19 cellular contexts compared by ENCODE assay signal in genomic region chr17:43428524-43428923, GRCh38. TPM values are rescaled to one million over a fixed set of nuclear protein-coding genes. Genes with fewer than 3 reads are reported as not detected.
DNase-seq lines count a peak whose midpoint lies in the region; ATAC-seq and TF ChIP-seq lines count a peak whose summit lies in the region.
"Had no signal": no experiment of that assay in that cellular context is flagged by ENCODE, and none has a peak within 500 bp of the region (broad histone marks: within the 10 kb centered on the region; RNA-seq: fewer than 3 reads in every experiment).

No MANE protein-coding gene starts in this region.

- no peak overlapping the region for H3K18ac ChIP-seq in IMR-90 (ENCODE audit: low read depth, low read length)

- H4K5ac ChIP-seq in IMR-90 (ENCODE audit: low read depth, low read length): no peak overlapping the region

- TF ChIP-seq CTCF in Calu3 (IDR thresholded peaks at IDR 0.05; ENCODE audit: unreplicated experiment) (peak; percentile 14), IMR-90 (conservative IDR thresholded peaks at IDR 0.05; ENCODE audit: low read depth, low read length) (peak; percentile 27), endodermal cell (conservative IDR thresholded peaks at IDR 0.05) (peak; percentile 66), mesothelial cell of epicardium (IDR thresholded peaks at IDR 0.05; ENCODE audit: unreplicated experiment) (no peak)

- intact Hi-C loops in Calu3 (cut with micrococcal nuclease; ENCODE audit: unreplicated experiment): no loop called here
- intact Hi-C loops in IMR-90 (cut with micrococcal nuclease): loop anchor here (1.0 to 5.0 kb wide), 2 partner anchors 34 to 49 kb away; no protein-coding TSS in a partner anchor
- intact Hi-C loops in posterior vena cava (cut with DNase I): no loop called here

- H3K9me3 Mint-ChIP-seq in Calu3 (ENCODE audit: low read depth, unreplicated experiment) (no peaks in the 10 kb centered on the region), endodermal cell (no peaks in the 10 kb centered on the region), mesothelial cell of epicardium (no peaks in the 10 kb centered on the region)
- H3K9me3 Mint-ChIP-seq: activated naive CD8-positive, alpha-beta T cell treated with anti-CD3 and anti-CD28 coated beads, Interleukin-2, amount 10 ng/mL, durations not matched to agents 7 days and 5 days had no signal

- no peak for DNase-seq in Calu3
- DNase-seq in IMR-90: no peak
- DNase-seq in endodermal cell: no peak
- DNase-seq in posterior vena cava (ENCODE audit: low spot score): peak; percentile 42
- DNase-seq in NCI-H2227 (lab: John Stamatoyannopoulos, UW; ENCODE audit: unreplicated experiment): no peak
- DNase-seq in mesothelial cell of epicardium (ENCODE audit: low spot score in 2 of 2, unreplicated experiment in 2 of 2): no peak
- DNase-seq: activated CD4-positive, CD25-positive, alpha-beta regulatory T cell treated with anti-CD3 and anti-CD28 coated beads, Interleukin-2, amount 50 U/mL, for 72 hours; activated naive CD8-positive, alpha-beta T cell treated with anti-CD3 and anti-CD28 coated beads, Interleukin-2, amount 10 ng/mL, durations not matched to agents 7 days and 5 days; left cardiac atrium; midbrain; NCI-H1694 treated with DMSO at 0.1 percent for 48 hours; SHP77; stimulated activated CD4-positive, alpha-beta T cell treated with anti-CD3 and anti-CD28 coated beads, Interleukin-4, amount 100 ng/mL, for 4 hours; stimulated activated CD8-positive, alpha-beta memory T cell treated with anti-CD3 and anti-CD28 coated beads, Interleukin-4, amount 100 ng/mL, for 48 hours; T-helper 2 cell had no signal

- H3K4me1 ChIP-seq in IMR-90 (ENCODE audit: control insufficient read depth, insufficient read depth, low read length) (peaks cover 7% of the 10 kb centered on the region), endodermal cell (ENCODE audit: control insufficient read depth, insufficient read depth, low read length) (peaks cover 3% of the 10 kb centered on the region)
- H3K4me1 ChIP-seq: breast epithelium had no signal

- no peak overlapping the region for H2AK5ac ChIP-seq in IMR-90 (ENCODE audit: low read depth, low read length)

- ATAC-seq in IMR-90 (ENCODE audit: low read depth): no peak
- ATAC-seq in GM19023 (IDR thresholded peaks at IDR 0.05; ENCODE audit: unreplicated experiment): no peak
- ATAC-seq in HG03469 (IDR thresholded peaks at IDR 0.05; ENCODE audit: unreplicated experiment): no peak
- ATAC-seq: left cardiac atrium had no signal

- no peak overlapping the region for H3K14ac ChIP-seq in IMR-90 (replicated peaks; ENCODE audit: low read depth, low read length)

- H2AFZ ChIP-seq in IMR-90 (replicated peaks; ENCODE audit: low read length, poor library complexity): no peak overlapping the region

- H3K27ac Mint-ChIP-seq in Calu3 (ENCODE audit: unreplicated experiment): no peak overlapping the region
- H3K27ac Mint-ChIP-seq in endodermal cell: no peak overlapping the region
- no peak overlapping the region for H3K27ac Mint-ChIP-seq in mesothelial cell of epicardium
- H3K27ac Mint-ChIP-seq: activated naive CD8-positive, alpha-beta T cell treated with anti-CD3 and anti-CD28 coated beads, Interleukin-2, amount 10 ng/mL, durations not matched to agents 7 days and 5 days; B cell had no signal

- WGBS in IMR-90 (ENCODE audit: extremely low coverage in 2 of 2, insufficient read length in 1 of 2), 2 experiments: no CpG with 5 or more reads among the region's 5 CpGs
- WGBS in endodermal cell (ENCODE audit: insufficient coverage in 1 of 2, insufficient read length in 1 of 2), 2 experiments: 82 to 92% methylated on average over 4 to 5 of the region's 5 CpGs

- peak; percentile 29; the same call in 1 of the 2 replicates for TF ChIP-seq RAD21 in IMR-90 (IDR thresholded peaks at IDR 0.05; ENCODE audit: low read length)

- H4K8ac ChIP-seq in IMR-90 (ENCODE audit: low read depth in 2 of 2, low read length in 2 of 2): no peak overlapping the region

- H2BK20ac ChIP-seq in IMR-90 (ENCODE audit: low read depth, low read length): no peak overlapping the region

- peaks cover 7% of the 10 kb centered on the region for H3K27me3 ChIP-seq in IMR-90 (ENCODE audit: control insufficient read depth, insufficient read depth, low read length)
- no peaks in the 10 kb centered on the region for H3K27me3 ChIP-seq in endodermal cell (ENCODE audit: control insufficient read depth, insufficient read depth, low read length, poor library complexity, severe bottlenecking)
- H3K27me3 ChIP-seq: breast epithelium had no signal

- no peaks in the 10 kb centered on the region for H4K20me1 ChIP-seq in IMR-90 (ENCODE audit: insufficient read depth, low read length)

- H3K79me1 ChIP-seq in IMR-90 (ENCODE audit: low read depth in 1 of 2, low read length in 2 of 2): no peaks in the 10 kb centered on the region

- peaks cover 4% of the 10 kb centered on the region for H3K36me3 Mint-ChIP-seq in Calu3 (ENCODE audit: insufficient read depth, unreplicated experiment)
- no peaks in the 10 kb centered on the region for H3K36me3 Mint-ChIP-seq in endodermal cell (ENCODE audit: low read depth)
- H3K36me3 Mint-ChIP-seq in mesothelial cell of epicardium: no peaks in the 10 kb centered on the region
- H3K36me3 Mint-ChIP-seq: activated naive CD8-positive, alpha-beta T cell treated with anti-CD3 and anti-CD28 coated beads, Interleukin-2, amount 10 ng/mL, durations not matched to agents 7 days and 5 days had no signal

- H3K9ac ChIP-seq in IMR-90 (ENCODE audit: low read depth, low read length): no peak overlapping the region
- H3K9ac ChIP-seq in endodermal cell (ENCODE audit: extremely low read depth, low read length, poor library complexity, severe bottlenecking): no peak overlapping the region

- H3K9me3 ChIP-seq in IMR-90 (ENCODE audit: control insufficient read depth, insufficient read depth, low read length): no peaks in the 10 kb centered on the region
- H3K9me3 ChIP-seq in endodermal cell (ENCODE audit: control insufficient read depth, low read length): no peaks in the 10 kb centered on the region
- H3K9me3 ChIP-seq: breast epithelium had no signal

- CTCF ChIA-PET in Calu3 (lab: Charles Lee): no interaction called here
- CTCF ChIA-PET in IMR-90 (lab: Yijun Ruan, JAX): interaction anchor here (0.9 to 3.2 kb wide), 3 partner anchors 21 to 55 kb away, joined by 3 to 10 read pairs (median 4); partner anchors contain the start of gene DHX8

- H3K36me3 ChIP-seq in IMR-90 (ENCODE audit: control insufficient read depth, insufficient read depth, low read length) (no peaks in the 10 kb centered on the region), endodermal cell (ENCODE audit: control insufficient read depth, insufficient read depth, low read length) (no peaks in the 10 kb centered on the region)
- H3K36me3 ChIP-seq: breast epithelium had no signal

- H3K4me3 Mint-ChIP-seq in Calu3 (ENCODE audit: low read depth, unreplicated experiment) (no peak overlapping the region), endodermal cell (no peak overlapping the region), mesothelial cell of epicardium (no peak overlapping the region)
- H3K4me3 Mint-ChIP-seq: activated naive CD8-positive, alpha-beta T cell treated with anti-CD3 and anti-CD28 coated beads, Interleukin-2, amount 10 ng/mL, durations not matched to agents 7 days and 5 days; B cell had no signal

- H2AK9ac ChIP-seq in IMR-90 (replicated peaks; ENCODE audit: low read depth, low read length, poor library complexity): no peak overlapping the region

- POLR2A ChIA-PET in IMR-90 (lab: Charles Lee; ENCODE audit: unreplicated experiment): interaction anchor here (0.6 kb wide), 1 partner anchor 406 kb away, joined by 6 read pairs; the partner anchor contains the start of gene VAT1

- no peak overlapping the region for H3K4ac ChIP-seq in IMR-90 (ENCODE audit: low read depth, low read length)

- BruUV-seq in Calu3 (replicated peaks; lab: Mats Ljungman, UMichigan) (no TSS peak), IMR-90 (replicated peaks; lab: Mats Ljungman, UMichigan) (no TSS peak)

- no peak overlapping the region for H2BK120ac ChIP-seq in IMR-90 (ENCODE audit: low read depth, low read length)

- dilution Hi-C loops in IMR-90 (cut with HindIII; ENCODE audit: low sequenced_read_pairs, unreplicated experiment): no loop called here

- H2BK15ac ChIP-seq in IMR-90 (ENCODE audit: low read depth, low read length): no peak overlapping the region

- no peak overlapping the region for H3K4me2 ChIP-seq in IMR-90 (ENCODE audit: low read depth, low read length)

- no peak overlapping the region for H3K23ac ChIP-seq in IMR-90 (ENCODE audit: low read depth, low read length)

- in situ Hi-C loops in IMR-90 (cut with MboI; ENCODE audit: low sequenced_read_pairs): no loop called here

- no peak overlapping the region for H4K91ac ChIP-seq in IMR-90 (ENCODE audit: insufficient read depth, low read depth, low read length)

- H3K27ac ChIP-seq in IMR-90 (ENCODE audit: insufficient read depth, low read length) (no peak overlapping the region), endodermal cell (ENCODE audit: low read depth, low read length) (no peak overlapping the region)
- H3K27ac ChIP-seq: breast epithelium had no signal

- no peaks in the 10 kb centered on the region for H3K9me1 ChIP-seq in IMR-90 (ENCODE audit: insufficient read depth, low read length)

- H2BK5ac ChIP-seq in IMR-90 (ENCODE audit: low read depth, low read length, poor library complexity, severe bottlenecking): no peak overlapping the region

- H3K56ac ChIP-seq in IMR-90 (ENCODE audit: extremely low read depth, insufficient read depth, low read length): no peak overlapping the region

- peaks cover 13% of the 10 kb centered on the region for H3K4me1 Mint-ChIP-seq in Calu3 (ENCODE audit: low read depth, unreplicated experiment)
- H3K4me1 Mint-ChIP-seq in endodermal cell: peaks cover 16% of the 10 kb centered on the region
- peaks cover 21% of the 10 kb centered on the region for H3K4me1 Mint-ChIP-seq in mesothelial cell of epicardium
- H3K4me1 Mint-ChIP-seq: activated naive CD8-positive, alpha-beta T cell treated with anti-CD3 and anti-CD28 coated beads, Interleukin-2, amount 10 ng/mL, durations not matched to agents 7 days and 5 days had no signal

- no peaks in the 10 kb centered on the region for H3K27me3 Mint-ChIP-seq in Calu3 (ENCODE audit: unreplicated experiment)
- H3K27me3 Mint-ChIP-seq in endodermal cell (ENCODE audit: insufficient read depth): no peaks in the 10 kb centered on the region
- H3K27me3 Mint-ChIP-seq in mesothelial cell of epicardium (ENCODE audit: low read depth): no peaks in the 10 kb centered on the region

- no peak overlapping the region for H3K4me3 ChIP-seq in IMR-90 (ENCODE audit: insufficient read depth, low read depth, low read length)
- H3K4me3 ChIP-seq in endodermal cell (ENCODE audit: low read length): no peak overlapping the region
- H3K4me3 ChIP-seq: breast epithelium had no signal

- no peak for TF ChIP-seq POLR2A in IMR-90 (IDR thresholded peaks at IDR 0.05; ENCODE audit: low read depth, low read length)

RNA-seq across cellular contexts. Expression of gene ARL4D, which starts 29.7 kb away (rescaled TPM):
- total RNA-seq in Calu3 (2022) (3.4 TPM in 2 replicates), IMR-90 (2012; rRNA removed) (12.5 and 12.8 TPM in 2 replicates), endodermal cell (100 to 1,000 TPM; 129 to 142 TPM), posterior vena cava (10 to 100 TPM; 16.1 to 24.3 TPM), mesothelial cell of epicardium (7.9 to 8.6 TPM (median 8.1 TPM) in 3 replicates)
- polyA plus RNA-seq in IMR-90 (2012; rRNA removed): 25.5 and 30.7 TPM in 2 replicates
- polyA plus RNA-seq in IMR-90 (2012; cell fraction: cytosol; rRNA removed): 25.6 and 28.6 TPM in 2 replicates
- polyA plus RNA-seq in IMR-90 (2012; cell fraction: nucleus; rRNA removed; ENCODE audit: low replicate concordance): 8.6 and 16.0 TPM in 2 replicates
- polyA plus RNA-seq in endodermal cell (2013, experiment 1 of 2): 47.0 TPM
- 62.6 TPM for polyA plus RNA-seq in endodermal cell (2013, experiment 2 of 2)

RNA-seq across cellular contexts. Expression of gene DHX8, which starts 55.3 kb away (rescaled TPM):
- 83.6 and 94.8 TPM in 2 replicates for total RNA-seq in Calu3 (2022)
- total RNA-seq in IMR-90 (2012; rRNA removed): 50.0 TPM in 2 replicates
- 21.8 and 22.6 TPM in 2 replicates for polyA plus RNA-seq in IMR-90 (2012; rRNA removed)
- polyA plus RNA-seq in IMR-90 (2012; cell fraction: cytosol; rRNA removed): 8.8 and 12.4 TPM in 2 replicates
- polyA plus RNA-seq in IMR-90 (2012; cell fraction: nucleus; rRNA removed; ENCODE audit: low replicate concordance): 14.1 and 32.4 TPM in 2 replicates
- total RNA-seq in endodermal cell: 10 to 100 TPM; 53.3 to 57.1 TPM
- polyA plus RNA-seq in endodermal cell (2013, experiment 1 of 2): 33.7 TPM
- 32.4 TPM for polyA plus RNA-seq in endodermal cell (2013, experiment 2 of 2)
- 10 to 100 TPM; 35.2 to 45.2 TPM for total RNA-seq in posterior vena cava
- 64.4 to 71.9 TPM (median 68.6 TPM) in 3 replicates for total RNA-seq in mesothelial cell of epicardium
